In genomic region chr15:85402195-85402921, GRCh38 we compare ENCODE assay signal across 10 cellular contexts.
A peak's percentile ranks its signal among the peaks of the same experiment; 100 is the strongest.
DNase-seq lines count a peak whose midpoint lies in the region; ATAC-seq, FAIRE-seq and TF ChIP-seq lines count a peak whose summit lies in the region.
"Had no signal": no experiment of that assay in that cellular context is flagged by ENCODE, and none has a peak within 500 bp of the region (broad histone marks: within the 10 kb centered on the region; RNA-seq: fewer than 3 reads in every experiment).

No MANE protein-coding gene starts in this region.

- in situ Hi-C loops in KBM-7 (cut with MboI; ENCODE audit: low pct_unique_long_range_greater_than_20kb, low sequenced_read_pairs) = no loop called here

- peak; percentile 44 for FAIRE-seq in D721Med (lab: Jason Lieb, UNC)

- H3K27ac ChIP-seq in coronary artery = peak overlapping the region in 1 of 2 donors; percentile 41

- DNase-seq in D721Med (ENCODE audit: insufficient read length, low spot score) = no peak
- peak; percentile 66 for DNase-seq in KBM-7
- DNase-seq in coronary artery (ENCODE audit: low spot score) = no peak
- DNase-seq in non-pigmented ciliary epithelial cell (ENCODE audit: low read depth) = peak; percentile 48
- DNase-seq in GM19240 (ENCODE audit: insufficient read length, low spot score) = no peak
- no peak for DNase-seq in NCI-H1417 treated with DMSO at 0.1 percent for 48 hours (lab: John Stamatoyannopoulos, UW)
- DNase-seq: activated CD4-positive, CD25-positive, alpha-beta regulatory T cell treated with anti-CD3 and anti-CD28 coated beads, Interleukin-2, amount 50 U/mL, for 72 hours; NCI-H526 had no signal

- peak overlapping the region; percentile 37 for H3K4me3 ChIP-seq in coronary artery

- ATAC-seq in HG02852 (IDR thresholded peaks at IDR 0.05; ENCODE audit: unreplicated experiment) = no peak
- ATAC-seq in HG02870 (IDR thresholded peaks at IDR 0.05; ENCODE audit: unreplicated experiment) = no peak

- TF ChIP-seq CTCF in D721Med (IDR thresholded peaks at IDR 0.05; ENCODE audit: insufficient read depth, missing control alignments) = no peak
- TF ChIP-seq CTCF in coronary artery (IDR thresholded peaks at IDR 0.05) = no peak

Comparison
In these comparisons a context has a peak if more than half of its experiments do, and no peak if none do; other contexts are left out.
1. DNase-seq: peak in KBM-7 (single experiment) and non-pigmented ciliary epithelial cell (single experiment); none in D721Med (single experiment), coronary artery (single experiment), GM19240 (single experiment) and NCI-H1417 treated with DMSO at 0.1 percent for 48 hours (single experiment).